Comparison of ENCODE assay signal across 9 cellular contexts in genomic region chr1:42950146-42950480, GRCh38. TPM values are rescaled to one million over a fixed set of nuclear protein-coding genes. Genes with fewer than 3 reads are reported as not detected.
DNase-seq lines count a peak whose midpoint lies in the region; ATAC-seq and TF ChIP-seq lines count a peak whose summit lies in the region.
"Had no signal": no experiment of that assay in that cellular context is flagged by ENCODE, and none has a peak within 500 bp of the region (broad histone marks: within the 10 kb centered on the region; RNA-seq: fewer than 3 reads in every experiment).

No MANE protein-coding gene starts in this region.

- no peak for TF ChIP-seq CTCF in activated CD8-positive, alpha-beta T cell treated with anti-CD3 and anti-CD28 coated beads for 36 hours (IDR thresholded peaks at IDR 0.05)
- TF ChIP-seq CTCF in glutamatergic neuron (IDR thresholded peaks at IDR 0.05; ENCODE audit: partially characterized antibody, unreplicated experiment) (no peak), thyroid gland (IDR thresholded peaks at IDR 0.05) (no peak)

- POLR2A ChIA-PET in activated CD8-positive, alpha-beta T cell treated with anti-CD3 and anti-CD28 coated beads for 36 hours (lab: Charles Lee) = interaction anchor here (0.6 to 1.8 kb wide), 5 partner anchors 10 to 1020 kb away, joined by 3 to 6 read pairs (median 4); no protein-coding TSS in a partner anchor

- H3K27ac Mint-ChIP-seq in activated naive CD4-positive, alpha-beta T cell treated with anti-CD3 and anti-CD28 coated beads, Interleukin-2, amount 10 ng/mL, durations not matched to agents 7 days and 5 days = peak overlapping the region; percentile 89
- H3K27ac Mint-ChIP-seq in activated CD8-positive, alpha-beta T cell treated with anti-CD3 and anti-CD28 coated beads for 36 hours = peak overlapping the region; percentile 71
- peak overlapping the region; percentile 43 for H3K27ac Mint-ChIP-seq in glutamatergic neuron (ENCODE audit: unreplicated experiment)

- intact Hi-C loops in activated CD8-positive, alpha-beta T cell treated with anti-CD3 and anti-CD28 coated beads for 36 hours (cut with micrococcal nuclease) = no loop called here
- intact Hi-C loops in thyroid gland (cut with DNase I) = no loop called here

- peaks cover 97% of the 10 kb centered on the region for H3K4me1 Mint-ChIP-seq in activated naive CD4-positive, alpha-beta T cell treated with anti-CD3 and anti-CD28 coated beads, Interleukin-2, amount 10 ng/mL, durations not matched to agents 7 days and 5 days
- H3K4me1 Mint-ChIP-seq in activated CD8-positive, alpha-beta T cell treated with anti-CD3 and anti-CD28 coated beads for 36 hours (ENCODE audit: low read depth) = peaks cover 95% of the 10 kb centered on the region
- H3K4me1 Mint-ChIP-seq in glutamatergic neuron (ENCODE audit: low read depth, unreplicated experiment) = peaks cover 8% of the 10 kb centered on the region

- peak overlapping the region; percentile 66 to 95 (median 67) for H3K27ac ChIP-seq in thyroid gland

- no peaks in the 10 kb centered on the region for H3K36me3 ChIP-seq in thyroid gland

- H3K36me3 Mint-ChIP-seq in activated naive CD4-positive, alpha-beta T cell treated with anti-CD3 and anti-CD28 coated beads, Interleukin-2, amount 10 ng/mL, durations not matched to agents 7 days and 5 days = peaks cover 67% of the 10 kb centered on the region
- peaks cover 80% of the 10 kb centered on the region for H3K36me3 Mint-ChIP-seq in activated CD8-positive, alpha-beta T cell treated with anti-CD3 and anti-CD28 coated beads for 36 hours (ENCODE audit: low read depth)
- H3K36me3 Mint-ChIP-seq in glutamatergic neuron (ENCODE audit: unreplicated experiment) = no peaks in the 10 kb centered on the region

- peaks cover 67 to 72% of the 10 kb centered on the region in 2 donors for H3K4me1 ChIP-seq in thyroid gland

- no peaks in the 10 kb centered on the region for H3K27me3 Mint-ChIP-seq in activated naive CD4-positive, alpha-beta T cell treated with anti-CD3 and anti-CD28 coated beads, Interleukin-2, amount 10 ng/mL, durations not matched to agents 7 days and 5 days
- H3K27me3 Mint-ChIP-seq in activated CD8-positive, alpha-beta T cell treated with anti-CD3 and anti-CD28 coated beads for 36 hours = no peaks in the 10 kb centered on the region
- peaks cover 5% of the 10 kb centered on the region for H3K27me3 Mint-ChIP-seq in glutamatergic neuron (ENCODE audit: unreplicated experiment)

- WGBS in thyroid gland, 2 donors = 91 to 92% methylated on average over 5 of the region's 5 CpGs

- no peak overlapping the region for H3K4me3 ChIP-seq in thyroid gland (replicated peaks in 1 of 3)

- H3K27me3 ChIP-seq in thyroid gland = no peaks in the 10 kb centered on the region

- H3K9me3 ChIP-seq in thyroid gland = no peaks in the 10 kb centered on the region

- H3K4me3 Mint-ChIP-seq in activated naive CD4-positive, alpha-beta T cell treated with anti-CD3 and anti-CD28 coated beads, Interleukin-2, amount 10 ng/mL, durations not matched to agents 7 days and 5 days = peak overlapping the region; percentile 23
- H3K4me3 Mint-ChIP-seq in activated CD8-positive, alpha-beta T cell treated with anti-CD3 and anti-CD28 coated beads for 36 hours = peak overlapping the region; percentile 24
- no peak overlapping the region for H3K4me3 Mint-ChIP-seq in glutamatergic neuron (ENCODE audit: unreplicated experiment)

- CTCF ChIA-PET in activated naive CD4-positive, alpha-beta T cell treated with anti-CD3 and anti-CD28 coated beads, Interleukin-2, amount 10 ng/mL, durations not matched to agents 7 days and 5 days (lab: Charles Lee) = interaction anchor here (1.0 to 1.6 kb wide), 4 partner anchors 13 to 27 kb away, joined by 3 to 4 read pairs (median 4); no protein-coding TSS in a partner anchor
- CTCF ChIA-PET in activated CD8-positive, alpha-beta T cell treated with anti-CD3 and anti-CD28 coated beads for 36 hours (lab: Charles Lee) = interaction anchor here (0.9 to 1.9 kb wide), 4 partner anchors 14 to 124 kb away, joined by 3 to 6 read pairs (median 4); no protein-coding TSS in a partner anchor

- DNase-seq in activated naive CD4-positive, alpha-beta T cell treated with anti-CD3 and anti-CD28 coated beads, Interleukin-2, amount 10 ng/mL, durations not matched to agents 7 days and 5 days = no peak
- DNase-seq in activated naive CD4-positive, alpha-beta T cell treated with anti-CD3 and anti-CD28 coated beads, Interleukin-2, amount 50 U/mL, for 16 hours = no peak
- no peak for DNase-seq in activated CD8-positive, alpha-beta T cell treated with anti-CD3 and anti-CD28 coated beads for 36 hours
- DNase-seq in glutamatergic neuron (no peak), thyroid gland (no peak), CD1c-positive myeloid dendritic cell (ENCODE audit: extremely low spot score) (no peak)
- DNase-seq: NCI-H2107 had no signal

- H3K9me3 Mint-ChIP-seq in activated naive CD4-positive, alpha-beta T cell treated with anti-CD3 and anti-CD28 coated beads, Interleukin-2, amount 10 ng/mL, durations not matched to agents 7 days and 5 days = no peaks in the 10 kb centered on the region
- no peaks in the 10 kb centered on the region for H3K9me3 Mint-ChIP-seq in activated CD8-positive, alpha-beta T cell treated with anti-CD3 and anti-CD28 coated beads for 36 hours
- H3K9me3 Mint-ChIP-seq in glutamatergic neuron (ENCODE audit: unreplicated experiment) = peaks cover 4% of the 10 kb centered on the region

- TF ChIP-seq POLR2A in thyroid gland (IDR thresholded peaks at IDR 0.05) = no peak

- ATAC-seq in activated CD8-positive, alpha-beta T cell treated with anti-CD3 and anti-CD28 coated beads for 36 hours = no peak
- ATAC-seq in HG03520 (IDR thresholded peaks at IDR 0.05; ENCODE audit: unreplicated experiment) (no peak), HG02870 (IDR thresholded peaks at IDR 0.05; ENCODE audit: unreplicated experiment) (no peak)

RNA-seq across cellular contexts. Expression of gene SLC2A1, which starts 8.6 kb away (rescaled TPM):
- 100 to 1,000 TPM; 158 to 162 TPM for total RNA-seq in activated CD8-positive, alpha-beta T cell treated with anti-CD3 and anti-CD28 coated beads for 36 hours
- total RNA-seq in glutamatergic neuron (ENCODE audit: unreplicated experiment) = 25.0 TPM
- total RNA-seq in thyroid gland = 100 to 1,000 TPM in 2 of 4 donors, 10 to 100 TPM in 2; 15.0 to 208 (median 91.4) TPM
